Comparison of ENCODE assay signal across 9 cellular contexts in the genomic region with DNA sequence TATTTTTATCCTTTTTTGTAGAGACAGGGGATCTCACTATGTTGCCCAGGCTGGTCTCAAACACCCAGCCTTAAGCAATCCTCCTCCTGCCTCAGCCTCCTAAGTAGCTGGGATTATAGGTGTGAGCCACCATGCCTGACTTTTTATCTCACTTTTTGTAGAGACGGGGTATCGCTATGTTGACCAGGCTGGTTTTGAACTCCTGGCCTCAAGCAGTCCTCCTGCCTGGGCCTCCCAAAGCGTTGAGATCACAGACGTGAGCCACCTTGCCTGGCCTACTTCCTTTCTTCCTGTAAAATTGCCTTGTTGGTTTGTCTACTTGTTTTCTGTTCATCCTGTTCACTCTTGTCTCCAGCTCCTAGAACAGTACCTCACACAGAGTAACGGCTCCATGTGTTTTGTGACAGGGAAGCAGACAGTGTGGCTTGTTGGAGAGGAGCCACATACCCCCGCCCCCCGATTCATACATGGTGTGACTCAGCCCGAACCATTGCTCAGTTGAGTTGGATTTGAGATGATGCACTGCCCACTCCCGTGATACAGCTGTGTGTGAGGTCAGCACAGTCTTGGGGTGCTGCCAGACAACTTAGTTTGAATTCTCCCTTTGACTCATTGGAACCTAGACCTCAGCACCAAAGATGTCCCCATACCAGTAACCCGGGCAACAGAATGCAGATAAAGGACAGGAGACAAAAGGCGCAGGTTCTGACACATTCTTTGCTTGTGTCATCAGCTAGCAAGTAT. TPM values are rescaled to one million over a fixed set of nuclear protein-coding genes. Genes with fewer than 3 reads are reported as not detected.
DNase-seq lines count a peak whose midpoint lies in the region; ATAC-seq and TF ChIP-seq lines count a peak whose summit lies in the region.
"Had no signal": no experiment of that assay in that cellular context is flagged by ENCODE, and none has a peak within 500 bp of the region (broad histone marks: within the 10 kb centered on the region; RNA-seq: fewer than 3 reads in every experiment).

No MANE protein-coding gene starts in this region.

- no peak overlapping the region for H3K4me3 ChIP-seq in GM06990 (replicated peaks; ENCODE audit: low read depth, low read length)
- no peak overlapping the region for H3K4me3 ChIP-seq in left lung
- H3K4me3 ChIP-seq in gastroesophageal sphincter, result no peak overlapping the region
- H3K4me3 ChIP-seq in effector memory CD4-positive, alpha-beta T cell (ENCODE audit: insufficient read depth, low read depth, low read length, poor library complexity, severe bottlenecking), result no peak overlapping the region

- H3K4me2 ChIP-seq in H9 (ENCODE audit: insufficient read depth, insufficient read length, low read length), result no peak overlapping the region
- H3K4me2 ChIP-seq: KMS-11 had no signal

- H3K18ac ChIP-seq in H9 (ENCODE audit: insufficient read length, low read depth, low read length), result peak overlapping the region; percentile 56

- H3K56ac ChIP-seq in H9 (ENCODE audit: insufficient read length, low read depth, low read length), result no peak overlapping the region

- no peaks in the 10 kb centered on the region; a peak in 1 of 5 replicates for H3K9me3 Mint-ChIP-seq in H9

- no peak overlapping the region for H4K91ac ChIP-seq in H9 (ENCODE audit: insufficient read length, low read depth, low read length)

- no peaks in the 10 kb centered on the region for H3K79me1 ChIP-seq in H9 (ENCODE audit: insufficient read depth, low read depth, low read length, poor library complexity, severe bottlenecking)

- no peak overlapping the region for H3T11ph ChIP-seq in H9 (ENCODE audit: low read length)

- H3K14ac ChIP-seq in H9 (ENCODE audit: insufficient read depth, low read length), result peak overlapping the region; percentile 45; the same call in 1 of the 2 replicates

- H3K27me3 Mint-ChIP-seq in H9 (ENCODE audit: low read depth), result peaks cover 24% of the 10 kb centered on the region

- no peak overlapping the region for H3K27ac Mint-ChIP-seq in H9

- no peak overlapping the region for H3K4me3 Mint-ChIP-seq in H9

- no peak overlapping the region for H3K9ac ChIP-seq in H9 (ENCODE audit: extremely low read depth, insufficient read length, low read length)
- H3K9ac ChIP-seq: KMS-11 had no signal

- H2BK120ac ChIP-seq in H9 (ENCODE audit: low read depth, low read length, poor library complexity, severe bottlenecking), result no peak overlapping the region

- H3K27me3 ChIP-seq in GM06990 (replicated peaks; ENCODE audit: control insufficient read depth, insufficient read depth, low read length) (no peaks in the 10 kb centered on the region), H9 (ENCODE audit: insufficient read depth, low read length) (no peaks in the 10 kb centered on the region), left lung (peaks cover 0 to 8% of the 10 kb centered on the region in 2 donors), gastroesophageal sphincter (peaks cover 16% of the 10 kb centered on the region)
- no peaks in the 10 kb centered on the region for H3K27me3 ChIP-seq in effector memory CD4-positive, alpha-beta T cell (replicated peaks; ENCODE audit: control insufficient read depth, insufficient read depth, low read length, poor library complexity, severe bottlenecking)

- H3K9me3 ChIP-seq in H9 (ENCODE audit: control insufficient read depth, low read depth, low read length) (no peaks in the 10 kb centered on the region), left lung (no peaks in the 10 kb centered on the region), gastroesophageal sphincter (no peaks in the 10 kb centered on the region)
- H3K9me3 ChIP-seq in effector memory CD4-positive, alpha-beta T cell (ENCODE audit: control insufficient read depth, low read length), result no peaks in the 10 kb centered on the region

- no peak for TF ChIP-seq CTCF in GM06990 (IDR thresholded peaks at IDR 0.05; ENCODE audit: insufficient read depth, low read length, poor library complexity, severe bottlenecking)
- TF ChIP-seq CTCF in H9 (conservative IDR thresholded peaks at IDR 0.05), result no peak
- no peak for TF ChIP-seq CTCF in left lung (IDR thresholded peaks at IDR 0.05)
- TF ChIP-seq CTCF in gastroesophageal sphincter (IDR thresholded peaks at IDR 0.05), result no peak

- WGBS in H9 (ENCODE audit: extremely low coverage, insufficient read length, low lambda C conversion rate), result no CpG with 5 or more reads among the region's 11 CpGs
- 56 to 67% methylated on average over 6 to 8 of the region's 11 CpGs for WGBS in gastroesophageal sphincter (ENCODE audit: low coverage in 1 of 2), 2 donors

- peak overlapping the region; percentile 57 for H2BK12ac ChIP-seq in H9 (ENCODE audit: insufficient read length, low read depth, low read length)

- no peak overlapping the region for H2BK15ac ChIP-seq in H9 (ENCODE audit: low read depth, low read length)

- H3K4me1 Mint-ChIP-seq in H9, result peaks cover 0 to 3% of the 10 kb centered on the region in 2 experiments; a peak in 2 of 4 replicates

- no peaks in the 10 kb centered on the region for H4K20me1 ChIP-seq in H9 (ENCODE audit: control insufficient read depth, insufficient read depth, insufficient read length)

- H3K23me2 ChIP-seq in H9 (ENCODE audit: insufficient read length, low read depth, low read length, poor library complexity, severe bottlenecking), result no peaks in the 10 kb centered on the region

- no peak overlapping the region for H2AK5ac ChIP-seq in H9 (ENCODE audit: insufficient read length, low read length)

- H3K27ac ChIP-seq in H9 (ENCODE audit: insufficient read length, low read depth, low read length) (no peak overlapping the region), left lung (no peak overlapping the region), gastroesophageal sphincter (no peak overlapping the region)
- no peak overlapping the region for H3K27ac ChIP-seq in effector memory CD4-positive, alpha-beta T cell (ENCODE audit: insufficient read depth, low read length, poor library complexity, severe bottlenecking)
- H3K27ac ChIP-seq: KMS-11 had no signal

- no peak overlapping the region for H3K4ac ChIP-seq in H9 (ENCODE audit: low read depth, low read length)

- TF ChIP-seq EP300 in gastroesophageal sphincter (IDR thresholded peaks at IDR 0.05), result no peak

- ATAC-seq in left lung (peak; percentile 49), gastroesophageal sphincter (no peak)

- no peak overlapping the region for H4K5ac ChIP-seq in H9 (ENCODE audit: insufficient read length, low read depth, low read length)

- H3K79me2 ChIP-seq in H9 (ENCODE audit: insufficient read depth, low read length), result no peaks in the 10 kb centered on the region

- no peaks in the 10 kb centered on the region for H3K36me3 Mint-ChIP-seq in H9 (ENCODE audit: insufficient read depth in 1 of 3, low read depth in 3 of 3)

- DNase-seq in GM06990 (ENCODE audit: extremely low read depth, insufficient read length) (peak; percentile 72), H9 (no peak), SW480 (ENCODE audit: low spot score) (peak; percentile 18), left lung (no peak), NCI-H1092 (lab: John Stamatoyannopoulos, UW) (no peak), NCI-H2171 (lab: John Stamatoyannopoulos, UW) (no peak)
- DNase-seq in effector memory CD4-positive, alpha-beta T cell, result no peak

- no peak for TF ChIP-seq POLR2A in gastroesophageal sphincter (IDR thresholded peaks at IDR 0.05)

- no peaks in the 10 kb centered on the region for H3K36me3 ChIP-seq in GM06990 (ENCODE audit: control insufficient read depth, insufficient read depth, low read length)
- H3K36me3 ChIP-seq in left lung, result no peaks in the 10 kb centered on the region
- no peaks in the 10 kb centered on the region for H3K36me3 ChIP-seq in gastroesophageal sphincter
- no peaks in the 10 kb centered on the region for H3K36me3 ChIP-seq in effector memory CD4-positive, alpha-beta T cell (ENCODE audit: control insufficient read depth, insufficient read depth, low read length)

- H2BK5ac ChIP-seq in H9 (ENCODE audit: insufficient read length, low read length), result no peak overlapping the region

- no peak overlapping the region for H2AFZ ChIP-seq in H9 (ENCODE audit: low read length)

- H2BK20ac ChIP-seq in H9 (ENCODE audit: low read depth, low read length, poor library complexity, severe bottlenecking), result no peak overlapping the region

- H3K23ac ChIP-seq in H9 (ENCODE audit: insufficient read length, low read depth, low read length), result no peak overlapping the region

- no peaks in the 10 kb centered on the region for H3K4me1 ChIP-seq in H9 (ENCODE audit: insufficient read depth, low read length)
- H3K4me1 ChIP-seq in left lung, result no peaks in the 10 kb centered on the region
- H3K4me1 ChIP-seq in gastroesophageal sphincter, result no peaks in the 10 kb centered on the region
- H3K4me1 ChIP-seq in effector memory CD4-positive, alpha-beta T cell (ENCODE audit: control insufficient read depth, insufficient read depth, low read length, poor library complexity, severe bottlenecking), result no peaks in the 10 kb centered on the region

- H4K8ac ChIP-seq in H9 (replicated peaks; ENCODE audit: insufficient read length, low read depth, low read length), result no peak overlapping the region

- intact Hi-C loops in left lung (cut with DNase I), result no loop called here

RNA-seq across cellular contexts. Expression of a gene that starts 34.2 kb away (rescaled TPM):
- total RNA-seq in H9 (2021) (not detected in 2 replicates), left lung (not detected), gastroesophageal sphincter (not detected)

RNA-seq across cellular contexts. Expression of a gene that starts 43.0 kb away (rescaled TPM):
- total RNA-seq in H9 (2021), result not detected in 2 replicates
- 10 to 100 TPM in 1 of 2 donors, under 1 TPM in 1; 0.85 to 26.6 TPM for total RNA-seq in left lung
- 1 to 10 TPM in 1 of 4 donors, under 1 TPM in 1, not detected in 2; 0.35 to 1.3 TPM for total RNA-seq in gastroesophageal sphincter

RNA-seq across cellular contexts. Expression of a gene that starts 46.8 kb away (rescaled TPM):
- total RNA-seq in H9 (2021) (not detected in 2 replicates), left lung (1 to 10 TPM in 1 of 2 donors, not detected in 1; 1.6 TPM), gastroesophageal sphincter (under 1 TPM in 1 of 4 donors, not detected in 3; 0.13 TPM)

RNA-seq across cellular contexts. Expression of a gene that starts 57.3 kb away (rescaled TPM):
- total RNA-seq in H9 (2021) (not detected in 2 replicates), left lung (not detected), gastroesophageal sphincter (not detected)

Comparison
In these comparisons a context has a peak if more than half of its experiments do, and no peak if none do; other contexts are left out.
1. DNase-seq: peak in GM06990 (single experiment) and SW480 (single experiment); none in H9 (single experiment), left lung (0 of 2), NCI-H1092 (single experiment), NCI-H2171 (single experiment) and effector memory CD4-positive, alpha-beta T cell (0 of 3).